16 cellular contexts compared by ENCODE assay signal in genomic region chr4:71659979-71660378, GRCh38.
A peak's percentile ranks its signal among the peaks of the same experiment; 100 is the strongest.
DNase-seq lines count a peak whose midpoint lies in the region; ATAC-seq, FAIRE-seq and TF ChIP-seq lines count a peak whose summit lies in the region.
"Had no signal": no experiment of that assay in that cellular context is flagged by ENCODE, and none has a peak within 500 bp of the region (broad histone marks: within the 10 kb centered on the region; RNA-seq: fewer than 3 reads in every experiment).

No MANE protein-coding gene starts in this region.

- peaks cover 10% of the 10 kb centered on the region for H3K9me3 Mint-ChIP-seq in progenitor cell of endocrine pancreas (ENCODE audit: low read depth)
- H3K9me3 Mint-ChIP-seq: CD4-positive, alpha-beta memory T cell; HFFc6 had no signal

- H3K23me2 ChIP-seq in H1 (ENCODE audit: low read depth, low read length) = no peaks in the 10 kb centered on the region

- peaks cover 33% of the 10 kb centered on the region for H3K4me1 Mint-ChIP-seq in progenitor cell of endocrine pancreas (ENCODE audit: low read depth)
- H3K4me1 Mint-ChIP-seq: CD4-positive, alpha-beta memory T cell had no signal

- H2BK12ac ChIP-seq in H1 (ENCODE audit: low read depth, low read length) = no peak overlapping the region

- no peak overlapping the region for H3K14ac ChIP-seq in H1 (ENCODE audit: insufficient read length)

- H3K4me3 Mint-ChIP-seq in progenitor cell of endocrine pancreas (ENCODE audit: low read depth) = no peak overlapping the region
- H3K4me3 Mint-ChIP-seq: CD4-positive, alpha-beta memory T cell; HFFc6 had no signal

- peak overlapping the region; percentile 74 for H3K27ac Mint-ChIP-seq in progenitor cell of endocrine pancreas
- H3K27ac Mint-ChIP-seq: CD4-positive, alpha-beta memory T cell; HFFc6 had no signal

- WGBS in H1 (ENCODE audit: extremely low coverage in 1 of 2, insufficient coverage in 1 of 2, insufficient read length in 1 of 2, insufficient replicate concordance in 2 of 2, low coverage in 1 of 2, low lambda C conversion rate in 2 of 2, missing lambda C conversion rate in 1 of 2), 2 experiments = 83% methylated on average over 2 of the region's 2 CpGs; no CpG with 5 or more reads in 1 of the 2 experiments
- 75 to 81% methylated on average over 2 of the region's 2 CpGs for WGBS in heart right ventricle, 2 donors

- H3K36me3 Mint-ChIP-seq in progenitor cell of endocrine pancreas (ENCODE audit: insufficient read depth) = peaks cover 6% of the 10 kb centered on the region
- H3K36me3 Mint-ChIP-seq: CD4-positive, alpha-beta memory T cell had no signal

- H2BK15ac ChIP-seq in H1 (ENCODE audit: low read length) = no peak overlapping the region

- CTCF ChIA-PET in H1 (lab: Charles Lee; ENCODE audit: partially characterized antibody) = interaction anchor here (1.6 kb wide), 1 partner anchor 20 kb away, joined by 4 read pairs; no protein-coding TSS in a partner anchor

- no peaks in the 10 kb centered on the region for H4K20me1 ChIP-seq in H1 (replicated peaks in 1 of 2; ENCODE audit: control insufficient read depth in 1 of 2, insufficient read depth in 2 of 2, low read length in 2 of 2)

- H3K27ac ChIP-seq in H1 (ENCODE audit: low read depth, low read length) (no peak overlapping the region), heart right ventricle (no peak overlapping the region)

- no peak overlapping the region for H2AK5ac ChIP-seq in H1 (ENCODE audit: low read depth, low read length)

- peak; percentile 14 for FAIRE-seq in GM19239 (lab: Jason Lieb, UNC)
- no peak for FAIRE-seq in H1 (lab: Jason Lieb, UNC)
- FAIRE-seq: G401.6, GM12892 had no signal

- ATAC-seq in GM18909 (IDR thresholded peaks at IDR 0.05; ENCODE audit: poor library complexity, unreplicated experiment) (no peak), heart right ventricle (no peak)

- H3K4me1 ChIP-seq in H1 (replicated peaks in 1 of 4; ENCODE audit: control insufficient read depth in 3 of 4, insufficient read depth in 4 of 4, low read length in 3 of 4) = no peaks in the 10 kb centered on the region
- no peaks in the 10 kb centered on the region for H3K4me1 ChIP-seq in heart right ventricle
- H3K4me1 ChIP-seq: HAP-1 had no signal

- no peak overlapping the region for H4K8ac ChIP-seq in H1 (ENCODE audit: extremely low read depth, insufficient read depth, low read length)

- no peak for TF ChIP-seq POLR2A in H1 (IDR thresholded peaks at IDR 0.05; ENCODE audit: control extremely low read depth in 1 of 2, low read depth in 2 of 2, low read length in 2 of 2)

- H3K56ac ChIP-seq in H1 (replicated peaks; ENCODE audit: insufficient read length, low read depth, low read length) = no peak overlapping the region

- H3K9ac ChIP-seq in H1 (replicated peaks in 1 of 4; ENCODE audit: extremely low read depth in 1 of 4, low read depth in 3 of 4, low read length in 3 of 4) = no peak overlapping the region

- H3K4ac ChIP-seq in H1 (replicated peaks; ENCODE audit: insufficient read length, low read depth, low read length) = no peak overlapping the region

- TF ChIP-seq RAD21 in H1 (IDR thresholded peaks at IDR 0.05 in 1 of 2, conservative IDR thresholded peaks at IDR 0.05 in 1 of 2; ENCODE audit: low read depth in 2 of 2, low read length in 2 of 2) = no peak

- H2BK20ac ChIP-seq in H1 (ENCODE audit: low read length) = no peak overlapping the region

- H3K36me3 ChIP-seq in H1 (ENCODE audit: control insufficient read depth in 2 of 4, insufficient read depth in 4 of 4, low read length in 3 of 4) = no peaks in the 10 kb centered on the region
- H3K36me3 ChIP-seq in heart right ventricle = no peaks in the 10 kb centered on the region
- H3K36me3 ChIP-seq: HAP-1 had no signal

- no peaks in the 10 kb centered on the region for H3K79me1 ChIP-seq in H1 (ENCODE audit: low read depth, low read length)

- H3K4me3 ChIP-seq in H1 (ENCODE audit: extremely low read depth in 1 of 4, insufficient read depth in 2 of 4, low read depth in 3 of 4, low read length in 4 of 4) (no peak overlapping the region), heart right ventricle (no peak overlapping the region)
- H3K4me3 ChIP-seq: HAP-1 had no signal

- H2AFZ ChIP-seq in H1 (ENCODE audit: low read length) = no peak overlapping the region

- no peak overlapping the region for H3K23ac ChIP-seq in H1 (ENCODE audit: insufficient read length)

- H4K91ac ChIP-seq in H1 (replicated peaks; ENCODE audit: insufficient read length, low read length) = no peak overlapping the region

- DNase-seq in GM19239 (ENCODE audit: insufficient read length, low spot score) (no peak), H1 (ENCODE audit: low read depth in 1 of 2, low spot score in 2 of 2) (no peak), progenitor cell of endocrine pancreas (ENCODE audit: low spot score, unreplicated experiment) (no peak), heart right ventricle (no peak), SW 1271 (lab: John Stamatoyannopoulos, UW) (no peak)
- DNase-seq: C1 segment of cervical spinal cord; Calu3; CD4-positive, alpha-beta memory T cell; COR-L47; DMS53; DMS79 treated with DMSO at 0.1 percent for 48 hours; HFFc6 had no signal

- no peak overlapping the region for H4K5ac ChIP-seq in H1 (ENCODE audit: insufficient read length, low read depth, low read length)

- H3K27me3 Mint-ChIP-seq in progenitor cell of endocrine pancreas = no peaks in the 10 kb centered on the region

- H2BK5ac ChIP-seq in H1 (ENCODE audit: low read depth, low read length) = no peak overlapping the region

- intact Hi-C loops in heart right ventricle (cut with DNase I) = no loop called here

- no peak overlapping the region for H3K4me2 ChIP-seq in H1 (ENCODE audit: insufficient read depth in 1 of 2, low read depth in 2 of 2, low read length in 2 of 2)

- H3K27me3 ChIP-seq in H1 (replicated peaks in 1 of 4; ENCODE audit: control insufficient read depth in 3 of 4, extremely low read depth in 1 of 4, insufficient read depth in 3 of 4, low read length in 3 of 4) = no peaks in the 10 kb centered on the region
- peaks cover 0 to 4% (median 0%) of the 10 kb centered on the region in 7 donors for H3K27me3 ChIP-seq in heart right ventricle

- H3K9me3 ChIP-seq in H1 (ENCODE audit: insufficient read depth in 2 of 2, low read depth in 1 of 2, low read length in 1 of 2) = no peaks in the 10 kb centered on the region
- H3K9me3 ChIP-seq in heart right ventricle = no peaks in the 10 kb centered on the region
- H3K9me3 ChIP-seq: HAP-1 had no signal

- H2BK120ac ChIP-seq in H1 (replicated peaks; ENCODE audit: low read depth, low read length) = no peak overlapping the region

- TF ChIP-seq EP300 in H1 (IDR thresholded peaks at IDR 0.05; ENCODE audit: borderline replicate concordance in 1 of 2, low read depth in 2 of 2, low read length in 2 of 2) = no peak

- H3K79me2 ChIP-seq in H1 (ENCODE audit: control insufficient read depth in 1 of 2, insufficient read depth in 2 of 2, low read length in 2 of 2) = no peaks in the 10 kb centered on the region

- H3K18ac ChIP-seq in H1 (ENCODE audit: extremely low read depth, low read length) = no peak overlapping the region

- POLR2A ChIA-PET in H1 (lab: Charles Lee; ENCODE audit: partially characterized antibody) = no interaction called here

- TF ChIP-seq CTCF in H1 (IDR thresholded peaks at IDR 0.05; ENCODE audit: control extremely low read depth in 1 of 3, insufficient read depth in 1 of 3, low read depth in 1 of 3, low read length in 3 of 3) (no peak), progenitor cell of endocrine pancreas (IDR thresholded peaks at IDR 0.05; ENCODE audit: unreplicated experiment) (no peak), heart right ventricle (IDR thresholded peaks at IDR 0.05) (no peak)

TF ChIP-seq in H1, 55 proteins besides CTCF, POLR2A, EP300 and RAD21:
- TF ChIP-seq MAFK (IDR thresholded peaks at IDR 0.05; ENCODE audit: low read depth, low read length) = no peak
- TF ChIP-seq SIN3A (conservative IDR thresholded peaks at IDR 0.05 in 1 of 2, IDR thresholded peaks at IDR 0.05 in 1 of 2; ENCODE audit: low read depth in 1 of 2, low read length in 2 of 2) = no peak
- TF ChIP-seq TEAD4 (IDR thresholded peaks at IDR 0.05; ENCODE audit: low read depth, low read length) = peak; percentile 70; the same call in 1 of the 2 replicates
- peak; percentile 81 for TF ChIP-seq E2F6 (IDR thresholded peaks at IDR 0.05)
- TF ChIP-seq CEBPB (IDR thresholded peaks at IDR 0.05; ENCODE audit: low read depth, low read length) = no peak
- no peak for TF ChIP-seq RBBP5 (IDR thresholded peaks at IDR 0.05; ENCODE audit: borderline replicate concordance, low read depth, low read length)
- no peak for TF ChIP-seq KDM4A (IDR thresholded peaks at IDR 0.05; ENCODE audit: low read depth, low read length, severe bottlenecking)
